In genomic region chr6:169194737-169195136, GRCh38 we compare ENCODE assay signal across 31 cellular contexts. TPM values are rescaled to one million over a fixed set of nuclear protein-coding genes. Genes with fewer than 3 reads are reported as not detected.
"Had no signal": no experiment of that assay in that cellular context is flagged by ENCODE, and none has a peak within 500 bp of the region (broad histone marks: within the 10 kb centered on the region; RNA-seq: fewer than 3 reads in every experiment).

No MANE protein-coding gene starts in this region.

- H3K4me3 Mint-ChIP-seq: activated naive CD8-positive, alpha-beta T cell treated with anti-CD3 and anti-CD28 coated beads, Interleukin-2, amount 10 ng/mL, durations not matched to agents 7 days and 5 days; immature natural killer cell; naive thymus-derived CD8-positive, alpha-beta T cell; T-helper 1 cell treated with Interleukin-12 subunit alpha and Interleukin-12 subunit beta and Interleukin-4 antibody, amounts not matched to agents 30 μg/mL and 1 μg/mL, for 36 hours had no signal

- H3K9me3 ChIP-seq: esophagus squamous epithelium, ovary, psoas muscle, sigmoid colon, suprapubic skin, transverse colon had no signal

- H3K36me3 Mint-ChIP-seq: activated naive CD8-positive, alpha-beta T cell treated with anti-CD3 and anti-CD28 coated beads, Interleukin-2, amount 10 ng/mL, durations not matched to agents 7 days and 5 days; immature natural killer cell had no signal

- H3K4me1 ChIP-seq: psoas muscle, transverse colon had no signal

- H3K4me3 ChIP-seq: esophagus squamous epithelium, ovary, psoas muscle, sigmoid colon, suprapubic skin, transverse colon had no signal

- H3K36me3 ChIP-seq: esophagus squamous epithelium, ovary, sigmoid colon, suprapubic skin, transverse colon, WERI-Rb-1 had no signal

- H3K9me3 Mint-ChIP-seq: activated naive CD8-positive, alpha-beta T cell treated with anti-CD3 and anti-CD28 coated beads, Interleukin-2, amount 10 ng/mL, durations not matched to agents 7 days and 5 days; immature natural killer cell; T-helper 1 cell treated with Interleukin-12 subunit alpha and Interleukin-12 subunit beta and Interleukin-4 antibody, amounts not matched to agents 30 μg/mL and 1 μg/mL, for 36 hours had no signal

- H3K4me1 Mint-ChIP-seq: activated naive CD8-positive, alpha-beta T cell treated with anti-CD3 and anti-CD28 coated beads, Interleukin-2, amount 10 ng/mL, durations not matched to agents 7 days and 5 days; immature natural killer cell; naive thymus-derived CD8-positive, alpha-beta T cell had no signal

- FAIRE-seq: kidney had no signal

- DNase-seq: activated CD4-positive, alpha-beta T cell treated with anti-CD3 and anti-CD28 coated beads for 48 hours; activated CD4-positive, alpha-beta T cell treated with anti-CD3 and anti-CD28 coated beads, Interleukin-2, amount 50 U/mL, for 48 hours; activated CD8-positive, alpha-beta memory T cell treated with anti-CD3 and anti-CD28 coated beads for 24 hours; activated effector memory CD4-positive, alpha-beta T cell treated with Interleukin-2 at 50 U/mL for 16 hours; activated naive CD4-positive, alpha-beta T cell treated with Interleukin-2 at 50 U/mL for 16 hours; activated naive CD8-positive, alpha-beta T cell treated with anti-CD3 and anti-CD28 coated beads, Interleukin-2, amount 10 ng/mL, durations not matched to agents 7 days and 5 days; amniotic stem cell; caudate nucleus; dermis blood vessel endothelial cell; effector CD4-positive, alpha-beta T cell; esophagus squamous epithelium; foreskin fibroblast; head of caudate nucleus; hypothalamus; immature natural killer cell; kidney; midbrain; naive thymus-derived CD8-positive, alpha-beta T cell; ovary; psoas muscle; sigmoid colon; stimulated activated CD4-positive, alpha-beta T cell treated with anti-CD3 and anti-CD28 coated beads, Interleukin-15, amount 100 ng/mL, for 24 hours; stimulated activated CD4-positive, alpha-beta T cell treated with anti-CD3 and anti-CD28 coated beads, Interleukin-2, amount 100 ng/mL, for 24 hours; stimulated activated naive CD4-positive, alpha-beta T cell; T1000; transverse colon; WERI-Rb-1 had no signal

- ATAC-seq: activated CD4-positive, CD25-positive, alpha-beta regulatory T cell treated with anti-CD3 and anti-CD28 coated beads, Interleukin-2, amount 50 U/mL, for 24 hours; naive thymus-derived CD8-positive, alpha-beta T cell; psoas muscle had no signal

- H3K27ac ChIP-seq: epithelial cell of prostate, esophagus squamous epithelium, ovary, psoas muscle, sigmoid colon, suprapubic skin, transverse colon, WERI-Rb-1 had no signal

- H3K27ac Mint-ChIP-seq: activated naive CD8-positive, alpha-beta T cell treated with anti-CD3 and anti-CD28 coated beads, Interleukin-2, amount 10 ng/mL, durations not matched to agents 7 days and 5 days; immature natural killer cell; naive thymus-derived CD8-positive, alpha-beta T cell; T-helper 1 cell treated with Interleukin-12 subunit alpha and Interleukin-12 subunit beta and Interleukin-4 antibody, amounts not matched to agents 30 μg/mL and 1 μg/mL, for 36 hours had no signal

- H3K27me3 ChIP-seq: esophagus squamous epithelium, ovary, sigmoid colon, suprapubic skin, transverse colon had no signal

RNA-seq across cellular contexts. Expression of gene THBS2, which starts 58.9 kb away (rescaled TPM):
- total RNA-seq: activated naive CD8-positive, alpha-beta T cell treated with anti-CD3 and anti-CD28 coated beads, Interleukin-2, amount 10 ng/mL, durations not matched to agents 7 days and 5 days; naive thymus-derived CD8-positive, alpha-beta T cell had no signal
